Comparison of ENCODE assay signal across 4 cellular contexts in the genomic region with DNA sequence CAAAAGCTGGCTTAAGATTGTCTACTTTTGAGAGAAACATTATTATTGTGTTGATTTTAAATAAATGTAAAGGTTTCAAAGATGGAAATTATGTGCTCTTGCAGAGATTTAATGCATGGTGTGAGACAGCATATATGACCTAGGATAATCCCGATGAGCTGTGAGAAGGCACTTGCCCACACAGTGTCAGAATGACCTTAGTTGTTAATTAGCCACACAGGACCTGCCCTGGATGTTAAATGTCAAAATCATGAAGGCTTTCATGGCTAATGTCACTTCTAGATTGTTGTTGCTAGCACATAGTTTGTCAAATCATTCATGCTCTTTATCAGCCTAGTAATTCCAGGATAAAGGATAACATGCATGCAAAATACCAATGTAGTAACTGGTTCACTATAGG.
"Had no signal": no experiment of that assay in that cellular context is flagged by ENCODE, and none has a peak within 500 bp of the region (broad histone marks: within the 10 kb centered on the region; RNA-seq: fewer than 3 reads in every experiment).

No MANE protein-coding gene starts in this region.

- ATAC-seq: GM23338, HepG2 had no signal

- DNase-seq: H9, HCEC 1CT had no signal
